16 cellular contexts compared by ENCODE assay signal in the genomic region with DNA sequence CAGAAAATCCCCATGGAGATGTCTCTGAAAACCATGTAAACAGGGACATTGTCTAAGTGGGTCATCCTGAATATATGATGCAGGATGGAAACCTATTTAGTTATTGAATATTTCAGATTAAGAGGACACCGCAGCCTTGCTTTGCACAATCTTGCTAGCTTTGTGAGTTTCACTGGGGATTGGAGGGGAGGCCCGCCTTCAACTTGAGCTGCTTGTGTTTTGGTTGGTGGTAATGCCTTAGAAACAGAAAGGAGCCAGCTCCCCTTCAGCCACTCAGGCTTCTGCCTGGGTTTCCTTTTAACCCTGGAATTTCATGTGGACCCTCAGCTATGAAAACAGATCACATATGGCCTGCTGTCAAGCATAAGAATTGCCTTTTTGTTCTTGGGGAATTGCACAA.
DNase-seq lines count a peak whose midpoint lies in the region; ATAC-seq, FAIRE-seq and TF ChIP-seq lines count a peak whose summit lies in the region.
"Had no signal": no experiment of that assay in that cellular context is flagged by ENCODE, and none has a peak within 500 bp of the region (broad histone marks: within the 10 kb centered on the region; RNA-seq: fewer than 3 reads in every experiment).

No MANE protein-coding gene starts in this region.

- peaks cover 10% of the 10 kb centered on the region for H3K36me3 Mint-ChIP-seq in astrocyte (ENCODE audit: low read depth, unreplicated experiment)
- no peaks in the 10 kb centered on the region for H3K36me3 Mint-ChIP-seq in progenitor cell of endocrine pancreas (ENCODE audit: insufficient read depth)

- H3K27ac ChIP-seq in astrocyte (ENCODE audit: low read depth, low read length) (no peak overlapping the region), skin epidermis (peak overlapping the region in 12 of 21 experiments; percentile 1 to 69 (median 18))
- H3K27ac ChIP-seq: body of pancreas had no signal

- no peak overlapping the region for H3K9ac ChIP-seq in astrocyte (ENCODE audit: low read length)

- H3K36me3 ChIP-seq in astrocyte (ENCODE audit: insufficient read depth, low read length): no peaks in the 10 kb centered on the region

- H3K27me3 Mint-ChIP-seq in astrocyte (ENCODE audit: low read depth, unreplicated experiment) (no peaks in the 10 kb centered on the region), progenitor cell of endocrine pancreas (peaks cover 13% of the 10 kb centered on the region)
- H3K27me3 Mint-ChIP-seq: CD4-positive, alpha-beta T cell had no signal

- H3K4me3 ChIP-seq in astrocyte (ENCODE audit: insufficient read depth, low read depth, low read length) (no peak overlapping the region), fibroblast of villous mesenchyme (ENCODE audit: low read depth, low read length) (no peak overlapping the region), skin epidermis (no peak overlapping the region)
- H3K4me3 ChIP-seq: body of pancreas, MG63 had no signal

- no peaks in the 10 kb centered on the region for H3K9me3 ChIP-seq in astrocyte (ENCODE audit: insufficient read depth, low read depth, low read length)
- H3K9me3 ChIP-seq: body of pancreas, MG63 had no signal

- no peak for FAIRE-seq in astrocyte (lab: Jason Lieb, UNC)
- FAIRE-seq: G401.6, small intestine had no signal

- no peaks in the 10 kb centered on the region for H3K27me3 ChIP-seq in astrocyte (ENCODE audit: insufficient read depth, low read length)
- H3K27me3 ChIP-seq: body of pancreas, MG63 had no signal

- H3K4me1 ChIP-seq in astrocyte (ENCODE audit: insufficient read depth, low read length): peaks cover 31% of the 10 kb centered on the region

- peak overlapping the region; percentile 17 for H3K4me2 ChIP-seq in astrocyte (ENCODE audit: low read length)

- no peaks in the 10 kb centered on the region for H3K9me3 Mint-ChIP-seq in astrocyte (ENCODE audit: unreplicated experiment)
- no peaks in the 10 kb centered on the region for H3K9me3 Mint-ChIP-seq in progenitor cell of endocrine pancreas (ENCODE audit: low read depth)
- H3K9me3 Mint-ChIP-seq: activated T-cell treated with anti-CD3 and anti-CD28 coated beads, Interleukin-2, amount 50 U/mL, for 4 hours; CD4-positive, alpha-beta T cell had no signal

- no peak for ATAC-seq in GM19397 (IDR thresholded peaks at IDR 0.05; ENCODE audit: unreplicated experiment)
- ATAC-seq: activated CD4-positive, CD25-positive, alpha-beta regulatory T cell treated with anti-CD3 and anti-CD28 coated beads, Interleukin-2, amount 50 U/mL, for 24 hours; activated T-cell treated with anti-CD3 and anti-CD28 coated beads, Interleukin-2, amount 50 U/mL, for 4 hours; body of pancreas had no signal

- H3K4me3 Mint-ChIP-seq in astrocyte (ENCODE audit: unreplicated experiment) (no peak overlapping the region), progenitor cell of endocrine pancreas (ENCODE audit: low read depth) (no peak overlapping the region)
- H3K4me3 Mint-ChIP-seq: activated T-cell treated with anti-CD3 and anti-CD28 coated beads, Interleukin-2, amount 50 U/mL, for 4 hours; CD4-positive, alpha-beta T cell had no signal

- peak overlapping the region; percentile 41 for H3K27ac Mint-ChIP-seq in astrocyte (ENCODE audit: unreplicated experiment)
- H3K27ac Mint-ChIP-seq in progenitor cell of endocrine pancreas: no peak overlapping the region
- H3K27ac Mint-ChIP-seq: CD4-positive, alpha-beta T cell had no signal

- peaks cover 82% of the 10 kb centered on the region for H3K79me2 ChIP-seq in astrocyte (ENCODE audit: insufficient read depth, low read length)

- TF ChIP-seq CTCF in astrocyte (IDR thresholded peaks at IDR 0.05; ENCODE audit: insufficient read depth, low read depth, low read length): no peak
- no peak for TF ChIP-seq CTCF in fibroblast of villous mesenchyme (IDR thresholded peaks at IDR 0.05; ENCODE audit: insufficient read depth, low read depth, low read length)
- TF ChIP-seq CTCF in progenitor cell of endocrine pancreas (IDR thresholded peaks at IDR 0.05; ENCODE audit: unreplicated experiment): no peak

- no peak overlapping the region for H2AFZ ChIP-seq in astrocyte (ENCODE audit: low read depth, low read length)

- H3K4me1 Mint-ChIP-seq in astrocyte (ENCODE audit: low read depth, unreplicated experiment): peaks cover 41% of the 10 kb centered on the region
- H3K4me1 Mint-ChIP-seq in progenitor cell of endocrine pancreas (ENCODE audit: low read depth): peaks cover 7% of the 10 kb centered on the region

- H4K20me1 ChIP-seq in astrocyte (ENCODE audit: insufficient read depth, low read length): peaks cover 79% of the 10 kb centered on the region

- peak; percentile 31 for DNase-seq in NCI-H446 treated with DMSO at 0.1 percent for 48 hours (lab: John Stamatoyannopoulos, UW)
- peak; percentile 66 for DNase-seq in astrocyte (ENCODE audit: low read depth)
- peak; percentile 89 for DNase-seq in fibroblast of villous mesenchyme (ENCODE audit: low read depth)
- DNase-seq in HuH-7.5 (ENCODE audit: low spot score): no peak
- DNase-seq in iPS-NIHi11 (ENCODE audit: low spot score): no peak
- DNase-seq in progenitor cell of endocrine pancreas (ENCODE audit: low spot score, unreplicated experiment): no peak
- DNase-seq: activated T-cell treated with anti-CD3 and anti-CD28 coated beads, Interleukin-2, amount 50 U/mL, for 4 hours; body of pancreas; CD4-positive, alpha-beta T cell; GOT3; MG63; small intestine had no signal

Comparison
In these comparisons a context has a peak if more than half of its experiments do, and no peak if none do; other contexts are left out.
1. DNase-seq: peak in NCI-H446 treated with DMSO at 0.1 percent for 48 hours (single experiment), astrocyte (single experiment) and fibroblast of villous mesenchyme (single experiment); none in HuH-7.5 (single experiment), iPS-NIHi11 (single experiment) and progenitor cell of endocrine pancreas (single experiment).